8 cellular contexts compared by ENCODE assay signal in the genomic region with DNA sequence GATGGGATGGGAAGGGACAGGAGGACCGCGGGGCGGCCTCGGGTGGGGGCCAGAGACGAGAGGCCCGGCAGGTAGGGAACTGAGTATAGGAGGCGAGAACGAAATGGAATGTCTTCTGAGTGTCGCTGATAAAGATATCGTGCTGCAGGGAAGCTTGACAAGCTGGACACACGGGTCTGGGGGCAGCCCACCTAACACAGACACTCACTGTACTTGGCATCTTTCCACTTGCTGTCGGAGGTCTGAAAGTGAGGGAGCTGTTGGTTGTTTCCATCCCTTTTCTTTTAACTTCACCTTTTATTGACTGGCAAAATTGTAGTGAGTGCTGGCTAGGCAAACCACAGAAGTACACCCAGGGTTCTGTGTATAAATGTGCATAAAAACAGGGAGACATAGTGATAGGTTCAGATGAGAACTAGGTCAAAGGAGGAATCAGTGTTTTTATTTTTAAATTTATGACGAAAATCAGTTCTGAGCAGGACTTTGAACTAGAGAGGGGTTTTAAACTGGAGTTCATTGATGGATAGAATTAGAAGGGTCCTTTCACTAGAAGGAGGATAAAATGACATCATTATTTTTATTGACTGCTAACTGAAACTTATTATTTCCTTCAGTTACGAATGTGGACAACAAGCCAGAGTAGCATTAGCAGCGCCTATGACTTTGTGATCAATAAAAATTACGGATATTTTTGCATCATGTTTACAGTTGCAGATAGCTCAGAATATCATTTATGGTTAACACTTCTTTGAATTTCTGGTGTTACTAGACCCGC. TPM values are rescaled to one million over a fixed set of nuclear protein-coding genes. Genes with fewer than 3 reads are reported as not detected.
DNase-seq lines count a peak whose midpoint lies in the region; ATAC-seq and TF ChIP-seq lines count a peak whose summit lies in the region.

No MANE protein-coding gene starts in this region.

- peaks cover 19% of the 10 kb centered on the region for H3K36me3 ChIP-seq in lower lobe of right lung

- peaks cover 31% of the 10 kb centered on the region for H3K4me1 ChIP-seq in lower lobe of right lung

- H3K9me3 ChIP-seq in lower lobe of right lung, result no peaks in the 10 kb centered on the region

- H3K27me3 Mint-ChIP-seq in brain (peaks cover 8% of the 10 kb centered on the region), type B pancreatic cell (no peaks in the 10 kb centered on the region)

- H3K36me3 Mint-ChIP-seq in brain (peaks cover 41% of the 10 kb centered on the region), type B pancreatic cell (peaks cover 17% of the 10 kb centered on the region)

- peak; percentile 16 for ATAC-seq in GM21526 (IDR thresholded peaks at IDR 0.05; ENCODE audit: low FRiP score, unreplicated experiment)
- ATAC-seq in lower lobe of right lung, result peak; percentile 61 to 68
- no peak for ATAC-seq in HG03442 (IDR thresholded peaks at IDR 0.05; ENCODE audit: unreplicated experiment)

- TF ChIP-seq CTCF in brain (conservative IDR thresholded peaks at IDR 0.05) (no peak), lower lobe of right lung (IDR thresholded peaks at IDR 0.05) (no peak), type B pancreatic cell (conservative IDR thresholded peaks at IDR 0.05) (no peak)

- H3K4me3 Mint-ChIP-seq in brain (peak overlapping the region; percentile 94 to 97 (median 95)), type B pancreatic cell (peak overlapping the region; percentile 97)

- H3K27me3 ChIP-seq in lower lobe of right lung (ENCODE audit: low read depth), result no peaks in the 10 kb centered on the region

- peak overlapping the region; percentile 97 for H3K4me3 ChIP-seq in lower lobe of right lung

- H3K9me3 Mint-ChIP-seq in brain (peaks cover 0 to 3% (median 0%) of the 10 kb centered on the region in 5 experiments), type B pancreatic cell (no peaks in the 10 kb centered on the region)

- DNase-seq in Daoy (ENCODE audit: low read depth) (peak; percentile 42), M059J (ENCODE audit: low read depth) (peak; percentile 36), lower lobe of right lung (no peak), type B pancreatic cell (ENCODE audit: extremely low spot score, unreplicated experiment) (no peak), NCI-H2196 treated with DMSO at 0.1 percent for 48 hours (lab: John Stamatoyannopoulos, UW; ENCODE audit: unreplicated experiment) (no peak)

- H3K4me1 Mint-ChIP-seq in brain (peaks cover 45% of the 10 kb centered on the region), type B pancreatic cell (ENCODE audit: unreplicated experiment) (peaks cover 40% of the 10 kb centered on the region)

- peak overlapping the region; percentile 87 to 97 (median 93) for H3K27ac Mint-ChIP-seq in brain
- H3K27ac Mint-ChIP-seq in type B pancreatic cell, result peak overlapping the region; percentile 87

- H3K27ac ChIP-seq in lower lobe of right lung, result peak overlapping the region; percentile 90

- intact Hi-C loops in lower lobe of right lung (cut with DNase I), result no loop called here

RNA-seq across cellular contexts. Expression of gene GAPVD1, which starts 0.8 kb away (rescaled TPM):
- total RNA-seq in Daoy (2014; rRNA removed; shearing (Covaris generic)), result 33.3 and 37.1 TPM in 2 replicates
- 32.6 and 46.2 TPM in 2 replicates for total RNA-seq in M059J (2014; rRNA removed; shearing (Covaris generic))
- polyA plus RNA-seq in brain (ENCODE audit: insufficient read depth, low read depth, low replicate concordance), result 18.4 TPM
- 70.6 TPM for total RNA-seq in lower lobe of right lung
- 44.4 and 52.4 TPM in 2 replicates for total RNA-seq in type B pancreatic cell (ENCODE audit: low replicate concordance)

RNA-seq across cellular contexts. Expression of gene HSPA5, which starts 21.3 kb away (rescaled TPM):
- total RNA-seq in Daoy (2014; rRNA removed; shearing (Covaris generic)), result 50.3 and 56.3 TPM in 2 replicates
- total RNA-seq in M059J (2014; rRNA removed; shearing (Covaris generic)), result 93.9 and 156 TPM in 2 replicates
- polyA plus RNA-seq in brain (ENCODE audit: insufficient read depth, low read depth, low replicate concordance), result 136 TPM
- total RNA-seq in lower lobe of right lung (201 TPM), type B pancreatic cell (ENCODE audit: low replicate concordance) (269 and 299 TPM in 2 replicates)

Comparison
In these comparisons a context has a peak if more than half of its experiments do, and no peak if none do; other contexts are left out.
1. DNase-seq: peak in Daoy (single experiment) and M059J (single experiment); none in lower lobe of right lung (single experiment), type B pancreatic cell (single experiment) and NCI-H2196 treated with DMSO at 0.1 percent for 48 hours (single experiment).